ENCODE assay signal across 17 cellular contexts in the genomic region with DNA sequence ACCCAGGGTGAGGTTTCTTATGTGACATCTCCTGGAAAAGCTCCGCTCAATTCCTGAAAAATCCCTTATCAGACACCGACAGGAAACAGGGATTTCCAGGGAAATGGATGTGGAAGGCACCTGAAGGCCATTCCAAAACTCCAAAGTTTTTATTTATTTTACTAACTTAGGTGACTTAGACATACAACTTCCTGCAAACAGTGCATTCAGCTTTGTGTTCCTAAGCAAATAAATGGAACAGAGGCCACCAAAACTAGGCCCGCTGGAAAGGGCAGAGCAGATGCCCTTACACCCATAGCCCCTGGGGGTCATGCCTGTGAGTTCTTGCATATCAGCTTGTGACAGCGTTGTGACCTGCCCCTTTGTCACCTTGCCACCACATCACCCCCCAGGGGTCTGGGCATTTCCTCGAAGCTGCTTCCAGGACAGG.
A peak's percentile ranks its signal among the peaks of the same experiment; 100 is the strongest.
DNase-seq lines count a peak whose midpoint lies in the region; ATAC-seq and TF ChIP-seq lines count a peak whose summit lies in the region.
"Had no signal": no experiment of that assay in that cellular context is flagged by ENCODE, and none has a peak within 500 bp of the region (broad histone marks: within the 10 kb centered on the region; RNA-seq: fewer than 3 reads in every experiment).

No MANE protein-coding gene starts in this region.

- no peaks in the 10 kb centered on the region for H3K4me1 Mint-ChIP-seq in activated CD8-positive, alpha-beta T cell treated with anti-CD3 and anti-CD28 coated beads, Interleukin-2, amount 10 ng/mL, durations not matched to agents 7 days and 5 days (ENCODE audit: low read depth)
- H3K4me1 Mint-ChIP-seq in T-helper 17 cell, result no peaks in the 10 kb centered on the region
- H3K4me1 Mint-ChIP-seq: activated naive CD4-positive, alpha-beta T cell treated with anti-CD3 and anti-CD28 coated beads, Interleukin-2, amount 10 ng/mL, durations not matched to agents 7 days and 5 days had no signal

- H3K27ac ChIP-seq in HUES64 (ENCODE audit: low read depth, low read length) (peak overlapping the region; percentile 54; the same call in 1 of the 2 replicates), VCaP (peak overlapping the region; percentile 85), skeletal muscle tissue (ENCODE audit: low read depth, low read length) (peak overlapping the region; percentile 80)

- H3K27me3 Mint-ChIP-seq in activated CD8-positive, alpha-beta T cell treated with anti-CD3 and anti-CD28 coated beads, Interleukin-2, amount 10 ng/mL, durations not matched to agents 7 days and 5 days (ENCODE audit: low read depth), result no peaks in the 10 kb centered on the region
- peaks cover 24% of the 10 kb centered on the region for H3K27me3 Mint-ChIP-seq in T-helper 17 cell

- no peak overlapping the region for H3K4me3 ChIP-seq in HUES64 (ENCODE audit: low read length)
- H3K4me3 ChIP-seq in skeletal muscle tissue (ENCODE audit: low read length in 3 of 3), result no peak overlapping the region
- H3K4me3 ChIP-seq: GM12878, Peyer's patch had no signal

- H3K4me1 ChIP-seq in HUES64 (ENCODE audit: insufficient read depth, low read length) (peaks cover 36% of the 10 kb centered on the region), skeletal muscle tissue (ENCODE audit: control insufficient read depth in 3 of 3, insufficient read depth in 3 of 3, low read length in 3 of 3) (peaks cover 0 to 6% (median 4%) of the 10 kb centered on the region in 3 donors)

- ATAC-seq in left lobe of liver, result peak; percentile 60
- ATAC-seq in activated CD8-positive, alpha-beta T cell treated with anti-CD3 and anti-CD28 coated beads, Interleukin-2, amount 10 ng/mL, durations not matched to agents 7 days and 5 days, result no peak
- no peak for ATAC-seq in GM21737 (IDR thresholded peaks at IDR 0.05; ENCODE audit: unreplicated experiment)
- ATAC-seq in T-helper 17 cell, result no peak
- ATAC-seq: GM12878 had no signal

- POLR2A ChIA-PET in activated CD8-positive, alpha-beta T cell treated with anti-CD3 and anti-CD28 coated beads, Interleukin-2, amount 10 ng/mL, durations not matched to agents 7 days and 5 days (lab: Charles Lee), result interaction anchor here (0.5 kb wide), 1 partner anchor 12 kb away, joined by 3 read pairs; no protein-coding TSS in a partner anchor

- WGBS in HUES64, result 81% methylated on average over 5 of the region's 5 CpGs

- no peak overlapping the region for H3K4me3 Mint-ChIP-seq in activated CD8-positive, alpha-beta T cell treated with anti-CD3 and anti-CD28 coated beads, Interleukin-2, amount 10 ng/mL, durations not matched to agents 7 days and 5 days
- no peak overlapping the region for H3K4me3 Mint-ChIP-seq in T-helper 17 cell
- H3K4me3 Mint-ChIP-seq: activated B cell treated with CpG ODN at 0.5 μM for 24 hours; activated naive CD4-positive, alpha-beta T cell treated with anti-CD3 and anti-CD28 coated beads, Interleukin-2, amount 10 ng/mL, durations not matched to agents 7 days and 5 days had no signal

- H3K9ac ChIP-seq in HUES64 (ENCODE audit: low read depth, low read length) (no peak overlapping the region), skeletal muscle tissue (ENCODE audit: low read depth in 1 of 3, low read length in 3 of 3) (no peak overlapping the region)

- no peak overlapping the region for H3K27ac Mint-ChIP-seq in activated CD8-positive, alpha-beta T cell treated with anti-CD3 and anti-CD28 coated beads, Interleukin-2, amount 10 ng/mL, durations not matched to agents 7 days and 5 days
- H3K27ac Mint-ChIP-seq in T-helper 17 cell, result no peak overlapping the region
- H3K27ac Mint-ChIP-seq: activated B cell treated with CpG ODN at 0.5 μM for 24 hours; activated naive CD4-positive, alpha-beta T cell treated with anti-CD3 and anti-CD28 coated beads, Interleukin-2, amount 10 ng/mL, durations not matched to agents 7 days and 5 days had no signal

- no peak for TF ChIP-seq CTCF in VCaP (conservative IDR thresholded peaks at IDR 0.05)

- H3K9me3 Mint-ChIP-seq in activated CD8-positive, alpha-beta T cell treated with anti-CD3 and anti-CD28 coated beads, Interleukin-2, amount 10 ng/mL, durations not matched to agents 7 days and 5 days (ENCODE audit: insufficient read depth), result no peaks in the 10 kb centered on the region
- H3K9me3 Mint-ChIP-seq: activated B cell treated with CpG ODN at 0.5 μM for 24 hours; activated naive CD4-positive, alpha-beta T cell treated with anti-CD3 and anti-CD28 coated beads, Interleukin-2, amount 10 ng/mL, durations not matched to agents 7 days and 5 days had no signal

- CTCF ChIA-PET in activated CD8-positive, alpha-beta T cell treated with anti-CD3 and anti-CD28 coated beads, Interleukin-2, amount 10 ng/mL, durations not matched to agents 7 days and 5 days (lab: Charles Lee), result no interaction called here

- H3K36me3 Mint-ChIP-seq in activated CD8-positive, alpha-beta T cell treated with anti-CD3 and anti-CD28 coated beads, Interleukin-2, amount 10 ng/mL, durations not matched to agents 7 days and 5 days (ENCODE audit: low read depth), result no peaks in the 10 kb centered on the region
- H3K36me3 Mint-ChIP-seq in T-helper 17 cell (ENCODE audit: low read depth), result no peaks in the 10 kb centered on the region
- H3K36me3 Mint-ChIP-seq: activated naive CD4-positive, alpha-beta T cell treated with anti-CD3 and anti-CD28 coated beads, Interleukin-2, amount 10 ng/mL, durations not matched to agents 7 days and 5 days had no signal

- peak; percentile 65 for DNase-seq in left lobe of liver (ENCODE audit: low spot score)
- no peak for DNase-seq in UCSD-AML1 (lab: John Stamatoyannopoulos, UW; ENCODE audit: unreplicated experiment)
- DNase-seq in activated CD8-positive, alpha-beta T cell treated with anti-CD3 and anti-CD28 coated beads, Interleukin-2, amount 10 ng/mL, durations not matched to agents 7 days and 5 days, result no peak
- no peak for DNase-seq in T-helper 17 cell
- DNase-seq: activated B cell treated with CpG ODN at 0.5 μM for 24 hours; activated CD8-positive, alpha-beta memory T cell treated with anti-CD3 and anti-CD28 coated beads, Interleukin-2, amount 50 U/mL, for 48 hours; activated naive CD4-positive, alpha-beta T cell treated with anti-CD3 and anti-CD28 coated beads, Interleukin-2, amount 10 ng/mL, durations not matched to agents 7 days and 5 days; C1 segment of cervical spinal cord; HCEC 1CT; NCI-H1048; NCI-H2227 treated with DMSO at 0.1 percent for 48 hours had no signal

- H3K36me3 ChIP-seq in HUES64 (ENCODE audit: insufficient read depth, low read length) (no peaks in the 10 kb centered on the region), skeletal muscle tissue (ENCODE audit: control insufficient read depth in 3 of 3, insufficient read depth in 3 of 3, low read length in 3 of 3) (no peaks in the 10 kb centered on the region)
- H3K36me3 ChIP-seq: Peyer's patch had no signal

- H3K27me3 ChIP-seq in HUES64 (ENCODE audit: insufficient read depth, low read length) (peaks cover 20% of the 10 kb centered on the region), skeletal muscle tissue (ENCODE audit: control insufficient read depth in 3 of 3, insufficient read depth in 3 of 3, low read length in 3 of 3) (no peaks in the 10 kb centered on the region)
- H3K27me3 ChIP-seq: Peyer's patch had no signal

- H3K9me3 ChIP-seq in HUES64 (ENCODE audit: insufficient read depth, low read depth, low read length), result no peaks in the 10 kb centered on the region
- no peaks in the 10 kb centered on the region for H3K9me3 ChIP-seq in skeletal muscle tissue (ENCODE audit: control insufficient read depth in 3 of 3, low read length in 3 of 3)
- H3K9me3 ChIP-seq in T-helper 17 cell (ENCODE audit: control insufficient read depth, low read length, poor library complexity, severe bottlenecking), result no peaks in the 10 kb centered on the region
- H3K9me3 ChIP-seq: Peyer's patch had no signal
